Comparison of ENCODE assay signal across 13 cellular contexts in the genomic region with DNA sequence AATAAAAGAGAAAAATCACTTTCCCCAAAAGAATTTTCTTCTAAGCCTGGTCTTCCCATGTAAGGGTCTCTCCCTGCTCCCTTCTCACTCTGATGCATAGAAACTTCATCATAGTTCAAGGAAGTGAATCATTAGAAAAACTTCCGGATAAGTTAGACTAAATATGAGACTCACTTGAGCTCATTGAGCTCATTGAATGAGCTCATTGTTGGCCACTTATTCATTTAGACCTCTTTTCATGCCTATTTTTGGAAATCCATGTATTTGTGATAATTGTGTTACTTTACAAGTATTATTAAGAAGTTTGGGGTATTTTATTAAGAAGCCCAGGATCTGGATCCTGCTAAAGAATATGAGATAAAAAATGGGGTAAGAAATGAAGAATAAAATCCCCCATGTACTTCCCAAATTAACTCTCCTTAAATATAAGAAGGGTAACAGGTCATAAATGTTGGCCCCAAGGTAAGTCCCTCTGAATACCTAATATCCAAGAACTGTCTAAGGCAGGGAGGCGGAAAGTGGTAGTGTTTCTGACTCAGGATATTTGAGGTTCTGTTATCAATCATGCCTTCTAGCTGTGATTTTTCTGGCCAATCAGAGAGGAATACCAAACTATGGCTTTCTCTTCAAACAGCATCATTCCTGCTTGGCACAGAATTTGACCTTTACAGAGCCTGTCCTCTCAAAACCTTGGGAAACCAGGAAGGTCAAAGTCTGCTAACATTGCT.
A peak's percentile ranks its signal among the peaks of the same experiment; 100 is the strongest.
DNase-seq lines count a peak whose midpoint lies in the region; ATAC-seq, FAIRE-seq and TF ChIP-seq lines count a peak whose summit lies in the region.
"Had no signal": no experiment of that assay in that cellular context is flagged by ENCODE, and none has a peak within 500 bp of the region (broad histone marks: within the 10 kb centered on the region; RNA-seq: fewer than 3 reads in every experiment).

No MANE protein-coding gene starts in this region.

- BruUV-seq in A673 (replicated peaks; lab: Mats Ljungman, UMichigan) = no TSS peak

- no peak for TF ChIP-seq CTCF in A673 (conservative IDR thresholded peaks at IDR 0.05; ENCODE audit: low read depth, low read length)
- TF ChIP-seq CTCF in spleen (IDR thresholded peaks at IDR 0.05 in 8 of 11, conservative IDR thresholded peaks at IDR 0.05 in 3 of 11) = no peak

- WGBS in spleen, 5 donors = 64 to 80% (median 77%) methylated on average over 2 of the region's 2 CpGs

- CTCF ChIA-PET in A673 (lab: Charles Lee) = interaction anchor here (1.4 kb wide), 1 partner anchor 13 kb away, joined by 3 read pairs; no protein-coding TSS in a partner anchor

- no peak overlapping the region for H3K4me3 ChIP-seq in A673 (ENCODE audit: low read depth, low read length, poor library complexity, severe bottlenecking)
- no peak overlapping the region for H3K4me3 ChIP-seq in spleen
- H3K4me3 ChIP-seq: adrenal gland had no signal

- H3K9me3 ChIP-seq in A673 (ENCODE audit: low read depth, low read length, poor library complexity, severe bottlenecking) = no peaks in the 10 kb centered on the region
- no peaks in the 10 kb centered on the region for H3K9me3 ChIP-seq in spleen
- H3K9me3 ChIP-seq: adrenal gland had no signal

- H3K4me1 ChIP-seq in A673 (ENCODE audit: insufficient read depth, low read length, poor library complexity, severe bottlenecking) (no peaks in the 10 kb centered on the region), spleen (no peaks in the 10 kb centered on the region)
- H3K4me1 ChIP-seq: adrenal gland had no signal

- no peaks in the 10 kb centered on the region for H3K27me3 ChIP-seq in A673 (replicated peaks; ENCODE audit: insufficient read depth, low read depth, low read length, poor library complexity)
- H3K27me3 ChIP-seq in spleen (replicated peaks in 1 of 7) = no peaks in the 10 kb centered on the region
- H3K27me3 ChIP-seq: adrenal gland had no signal

- POLR2A ChIA-PET in A673 (lab: Charles Lee; ENCODE audit: low non-redundant PET) = no interaction called here

- no peak for TF ChIP-seq POLR2A in spleen (IDR thresholded peaks at IDR 0.05)

- H3K27ac ChIP-seq in A673 (ENCODE audit: low read depth, low read length, poor library complexity, severe bottlenecking) (no peak overlapping the region), spleen (no peak overlapping the region)
- H3K27ac ChIP-seq: adrenal gland had no signal

- ATAC-seq in GM18870 (IDR thresholded peaks at IDR 0.05; ENCODE audit: unreplicated experiment) = no peak
- ATAC-seq: activated CD8-positive, alpha-beta T cell treated with anti-CD3 and anti-CD28 coated beads for 36 hours; natural killer cell treated with Interleukin-12 subunit alpha and Interleukin-12 subunit beta and Interleukin-15 and Interleukin-18, amount 100 ng/mL, for 72 hours had no signal

- H3K36me3 ChIP-seq in A673 (ENCODE audit: insufficient read depth, low read length, poor library complexity, severe bottlenecking) (no peaks in the 10 kb centered on the region), spleen (no peaks in the 10 kb centered on the region)
- H3K36me3 ChIP-seq: adrenal gland had no signal

- peak; percentile 67 for DNase-seq in A673 (ENCODE audit: low spot score)
- DNase-seq in HT1080 (ENCODE audit: low read depth) = peak; percentile 89
- DNase-seq in astrocyte of the hippocampus (ENCODE audit: low read depth, low spot score) = peak; percentile 78
- DNase-seq in hepatic stellate cell (ENCODE audit: low spot score) = peak; percentile 52
- DNase-seq in SW480 (ENCODE audit: low spot score) = no peak
- DNase-seq in spleen = no peak
- no peak for DNase-seq in frontal cortex (ENCODE audit: low spot score in 2 of 2)
- DNase-seq: activated CD8-positive, alpha-beta T cell treated with anti-CD3 and anti-CD28 coated beads for 36 hours; adrenal gland; NCI-H146; stimulated activated CD4-positive, alpha-beta T cell treated with anti-CD3 and anti-CD28 coated beads, Interleukin-15, amount 100 ng/mL, for 24 hours had no signal

- no peak for FAIRE-seq in frontal cortex (lab: Jason Lieb, UNC)

- intact Hi-C loops in A673 (cut with micrococcal nuclease; ENCODE audit: unreplicated experiment) = no loop called here
- intact Hi-C loops in spleen (cut with DNase I; ENCODE audit: low total_unique reads) = no loop called here

Comparison
In these comparisons a context has a peak if more than half of its experiments do, and no peak if none do; other contexts are left out.
1. DNase-seq: peak in A673 (single experiment), HT1080 (single experiment), astrocyte of the hippocampus (single experiment) and hepatic stellate cell (single experiment); none in SW480 (single experiment), spleen (single experiment) and frontal cortex (0 of 2).